21 cellular contexts compared by ENCODE assay signal in genomic region chr9:70561805-70562395, GRCh38.
DNase-seq lines count a peak whose midpoint lies in the region; ATAC-seq and TF ChIP-seq lines count a peak whose summit lies in the region.
"Had no signal": no experiment of that assay in that cellular context is flagged by ENCODE, and none has a peak within 500 bp of the region (broad histone marks: within the 10 kb centered on the region; RNA-seq: fewer than 3 reads in every experiment).

No MANE protein-coding gene starts in this region.

- no peaks in the 10 kb centered on the region for H3K27me3 ChIP-seq in left ventricle myocardium inferior (ENCODE audit: low read depth)
- H3K27me3 ChIP-seq in esophagus muscularis mucosa, result no peaks in the 10 kb centered on the region
- no peaks in the 10 kb centered on the region for H3K27me3 ChIP-seq in upper lobe of right lung
- H3K27me3 ChIP-seq in CD4-positive, alpha-beta memory T cell (ENCODE audit: insufficient read depth, low read length), result no peaks in the 10 kb centered on the region
- H3K27me3 ChIP-seq: gastrocnemius medialis, neutrophil had no signal

- CTCF ChIA-PET in CD4-positive, alpha-beta memory T cell (lab: Charles Lee; ENCODE audit: partially characterized antibody), result interaction anchor here (1.3 to 2.6 kb wide), 2 partner anchors 13 to 40 kb away, joined by 5 to 9 read pairs; no protein-coding TSS in a partner anchor

- POLR2A ChIA-PET in naive thymus-derived CD8-positive, alpha-beta T cell (lab: Charles Lee), result interaction anchor here (0.7 to 5.5 kb wide), 2 partner anchors 20 to 142 kb away, joined by 6 to 56 read pairs; no protein-coding TSS in a partner anchor
- POLR2A ChIA-PET in CD4-positive, alpha-beta memory T cell (lab: Charles Lee; ENCODE audit: partially characterized antibody), result interaction anchor here (0.6 to 2.7 kb wide), 4 partner anchors 14 to 149 kb away, joined by 3 to 10 read pairs (median 5); partner anchors contain the start of gene KLF9

- H3K27me3 Mint-ChIP-seq in naive thymus-derived CD8-positive, alpha-beta T cell, result no peaks in the 10 kb centered on the region
- no peaks in the 10 kb centered on the region for H3K27me3 Mint-ChIP-seq in CD4-positive, alpha-beta memory T cell
- H3K27me3 Mint-ChIP-seq: activated CD8-positive, alpha-beta memory T cell treated with anti-CD3 and anti-CD28 coated beads, Interleukin-2, amount 10 ng/mL, durations not matched to agents 7 days and 5 days; brain had no signal

- no peak overlapping the region for H3K4me3 ChIP-seq in left ventricle myocardium inferior
- no peak overlapping the region for H3K4me3 ChIP-seq in esophagus muscularis mucosa
- no peak overlapping the region for H3K4me3 ChIP-seq in upper lobe of right lung
- no peak overlapping the region for H3K4me3 ChIP-seq in CD4-positive, alpha-beta memory T cell (ENCODE audit: low read length in 2 of 2)
- H3K4me3 ChIP-seq: gastrocnemius medialis, GM12878 had no signal

- no peak for TF ChIP-seq POLR2A in esophagus muscularis mucosa (IDR thresholded peaks at IDR 0.05; ENCODE audit: low read depth)

- H3K27ac Mint-ChIP-seq in naive thymus-derived CD8-positive, alpha-beta T cell, result peak overlapping the region in 6 of 10 donors; percentile 16 to 98 (median 83)
- H3K27ac Mint-ChIP-seq in CD4-positive, alpha-beta memory T cell, result peak overlapping the region in 2 of 7 donors; percentile 65 to 95
- H3K27ac Mint-ChIP-seq: brain; stimulated activated effector memory CD8-positive, alpha-beta T cell treated with anti-CD3 and anti-CD28 coated beads, Interleukin-12 subunit alpha, Interleukin-12 subunit beta, amount 100 ng/mL, for 72 hours had no signal

- H3K27ac ChIP-seq in left ventricle myocardium inferior (replicated peaks) (peak overlapping the region; percentile 47), esophagus muscularis mucosa (replicated peaks in 1 of 4) (peak overlapping the region; percentile 32 to 63 (median 43)), upper lobe of right lung (peak overlapping the region; percentile 82)
- H3K27ac ChIP-seq in CD4-positive, alpha-beta memory T cell (ENCODE audit: low read depth, low read length), result no peak overlapping the region
- H3K27ac ChIP-seq: gastrocnemius medialis, neutrophil had no signal

- no peak for TF ChIP-seq CTCF in left ventricle myocardium inferior (IDR thresholded peaks at IDR 0.05; ENCODE audit: borderline replicate concordance)
- TF ChIP-seq CTCF in esophagus muscularis mucosa (IDR thresholded peaks at IDR 0.05), result no peak
- TF ChIP-seq CTCF in upper lobe of right lung (IDR thresholded peaks at IDR 0.05), result no peak

- H3K4me1 ChIP-seq in left ventricle myocardium inferior (no peaks in the 10 kb centered on the region), esophagus muscularis mucosa (peaks cover 0 to 20% (median 3%) of the 10 kb centered on the region in 4 donors), upper lobe of right lung (peaks cover 32% of the 10 kb centered on the region)
- H3K4me1 ChIP-seq in CD4-positive, alpha-beta memory T cell (ENCODE audit: insufficient read depth, low read length), result peaks cover 29% of the 10 kb centered on the region
- H3K4me1 ChIP-seq: gastrocnemius medialis had no signal

- H3K36me3 Mint-ChIP-seq in naive thymus-derived CD8-positive, alpha-beta T cell, result no peaks in the 10 kb centered on the region
- H3K36me3 Mint-ChIP-seq in CD4-positive, alpha-beta memory T cell, result no peaks in the 10 kb centered on the region
- H3K36me3 Mint-ChIP-seq: brain; stimulated activated effector memory CD8-positive, alpha-beta T cell treated with anti-CD3 and anti-CD28 coated beads, Interleukin-12 subunit alpha, Interleukin-12 subunit beta, amount 100 ng/mL, for 72 hours had no signal

- H3K9me3 Mint-ChIP-seq in naive thymus-derived CD8-positive, alpha-beta T cell, result no peaks in the 10 kb centered on the region
- peaks cover 0 to 2% (median 0%) of the 10 kb centered on the region in 8 donors for H3K9me3 Mint-ChIP-seq in CD4-positive, alpha-beta memory T cell
- H3K9me3 Mint-ChIP-seq: brain; stimulated activated effector memory CD8-positive, alpha-beta T cell treated with anti-CD3 and anti-CD28 coated beads, Interleukin-12 subunit alpha, Interleukin-12 subunit beta, amount 100 ng/mL, for 72 hours had no signal

- no peak overlapping the region for H3K4me3 Mint-ChIP-seq in naive thymus-derived CD8-positive, alpha-beta T cell
- no peak overlapping the region for H3K4me3 Mint-ChIP-seq in CD4-positive, alpha-beta memory T cell
- H3K4me3 Mint-ChIP-seq: activated CD8-positive, alpha-beta memory T cell treated with anti-CD3 and anti-CD28 coated beads, Interleukin-2, amount 10 ng/mL, durations not matched to agents 7 days and 5 days; brain; stimulated activated effector memory CD8-positive, alpha-beta T cell treated with anti-CD3 and anti-CD28 coated beads, Interleukin-12 subunit alpha, Interleukin-12 subunit beta, amount 100 ng/mL, for 72 hours had no signal

- peaks cover 28 to 52% (median 47%) of the 10 kb centered on the region in 4 donors for H3K4me1 Mint-ChIP-seq in naive thymus-derived CD8-positive, alpha-beta T cell
- H3K4me1 Mint-ChIP-seq in CD4-positive, alpha-beta memory T cell, result peaks cover 25 to 34% (median 28%) of the 10 kb centered on the region in 4 donors

- intact Hi-C loops in left ventricle myocardium inferior (cut with micrococcal nuclease), result no loop called here
- intact Hi-C loops in Right ventricle myocardium inferior (cut with DNase I), result loop anchor here (10.0 kb wide), 1 partner anchor 53 kb away; no protein-coding TSS in a partner anchor
- intact Hi-C loops in esophagus muscularis mucosa (cut with DNase I), result no loop called here
- intact Hi-C loops in upper lobe of right lung (cut with DNase I), result no loop called here
- intact Hi-C loops in CD4-positive, alpha-beta memory T cell (cut with micrococcal nuclease), result no loop called here

- no peak for TF ChIP-seq EP300 in esophagus muscularis mucosa (IDR thresholded peaks at IDR 0.05)

- H3K36me3 ChIP-seq in left ventricle myocardium inferior, result no peaks in the 10 kb centered on the region
- H3K36me3 ChIP-seq in esophagus muscularis mucosa, result no peaks in the 10 kb centered on the region
- H3K36me3 ChIP-seq in upper lobe of right lung, result no peaks in the 10 kb centered on the region
- H3K36me3 ChIP-seq in CD4-positive, alpha-beta memory T cell (ENCODE audit: insufficient read depth, low read length), result no peaks in the 10 kb centered on the region
- H3K36me3 ChIP-seq: gastrocnemius medialis, neutrophil had no signal

- no peak for DNase-seq in left ventricle myocardium inferior
- DNase-seq in Right ventricle myocardium inferior (ENCODE audit: missing footprints), result no peak
- DNase-seq in esophagus muscularis mucosa (ENCODE audit: extremely low spot score), result no peak
- no peak for DNase-seq in naive thymus-derived CD8-positive, alpha-beta T cell
- no peak for DNase-seq in upper lobe of right lung
- DNase-seq in NCI-H345 (lab: John Stamatoyannopoulos, UW), result no peak
- DNase-seq in CD4-positive, alpha-beta memory T cell, result no peak
- DNase-seq: ACHN; activated effector memory CD4-positive, alpha-beta T cell treated with Interleukin-2 at 50 U/mL for 16 hours; COR-L47; gastrocnemius medialis; NCI-H1105 treated with DMSO at 0.1 percent for 48 hours; NCI-H2227 treated with DMSO at 0.1 percent for 48 hours; T-helper 2 cell had no signal

- ATAC-seq in Right ventricle myocardium inferior, result no peak
- ATAC-seq in naive thymus-derived CD8-positive, alpha-beta T cell, result no peak
- ATAC-seq in upper lobe of right lung, result no peak
- no peak for ATAC-seq in GM18517 (IDR thresholded peaks at IDR 0.05; ENCODE audit: unreplicated experiment)
- ATAC-seq: activated CD8-positive, alpha-beta memory T cell treated with anti-CD3 and anti-CD28 coated beads, Interleukin-2, amount 10 ng/mL, durations not matched to agents 7 days and 5 days; GM12878; HCT116; stimulated activated effector memory CD8-positive, alpha-beta T cell treated with anti-CD3 and anti-CD28 coated beads, Interleukin-12 subunit alpha, Interleukin-12 subunit beta, amount 100 ng/mL, for 72 hours had no signal

- 69% methylated on average over 3 of the region's 3 CpGs for WGBS in esophagus muscularis mucosa

- H3K9me3 ChIP-seq in left ventricle myocardium inferior (replicated peaks) (no peaks in the 10 kb centered on the region), esophagus muscularis mucosa (no peaks in the 10 kb centered on the region), upper lobe of right lung (no peaks in the 10 kb centered on the region)
- H3K9me3 ChIP-seq in CD4-positive, alpha-beta memory T cell (ENCODE audit: control insufficient read depth in 1 of 2, low read length in 2 of 2), result no peaks in the 10 kb centered on the region
- H3K9me3 ChIP-seq: gastrocnemius medialis, neutrophil had no signal
